1 cellular context compared by ENCODE assay signal in genomic region chr2:112764071-112765044, GRCh38.
TF ChIP-seq lines count a peak whose summit lies in the region.

CKAP2L (minus strand) TSS chr2:112764609; CDS start chr2:112764598, 11 bp downstream.

TF ChIP-seq in HepG2, 621 proteins besides CTCF, POLR2A, EP300 and RAD21 (continued from another document and continues in another):
- TF ChIP-seq THAP11 (CRISPR knock-in tag; IDR thresholded peaks at IDR 0.05) (peak; percentile 82), ZNF446 (CRISPR knock-in tag; IDR thresholded peaks at IDR 0.05) (no peak), BCL3 (CRISPR knock-in tag; IDR thresholded peaks at IDR 0.05) (0 out of 2 replicates have a peak, but pooled peaks have one; percentile 1), STAT6 (CRISPR knock-in tag; IDR thresholded peaks at IDR 0.05; ENCODE audit: borderline replicate concordance) (peak; percentile 68; the same call in 1 of the 2 replicates), ZBTB8A (CRISPR knock-in tag; IDR thresholded peaks at IDR 0.05; ENCODE audit: borderline replicate concordance, low read depth) (peak; percentile 96), PRDM4 (CRISPR knock-in tag; IDR thresholded peaks at IDR 0.05; ENCODE audit: borderline replicate concordance) (0 out of 2 replicates have a peak, but pooled peaks have one; percentile 47), ZIK1 (CRISPR knock-in tag; IDR thresholded peaks at IDR 0.05; ENCODE audit: borderline replicate concordance, low read depth) (0 out of 2 replicates have a peak, but pooled peaks have one; percentile 18), ZNF33A (CRISPR knock-in tag; IDR thresholded peaks at IDR 0.05; ENCODE audit: borderline replicate concordance) (no peak), ZNF260 (CRISPR knock-in tag; IDR thresholded peaks at IDR 0.05; ENCODE audit: borderline replicate concordance, low read depth) (no peak), KDM4B (CRISPR knock-in tag; IDR thresholded peaks at IDR 0.05) (no peak), PPARG (CRISPR knock-in tag; conservative IDR thresholded peaks at IDR 0.05) (peak; percentile 42; the same call in 1 of the 2 replicates), ZNF619 (CRISPR knock-in tag; IDR thresholded peaks at IDR 0.05) (peak; percentile 80), REXO4 (CRISPR knock-in tag; IDR thresholded peaks at IDR 0.05; ENCODE audit: borderline replicate concordance) (peak; percentile 97), RAD51 (IDR thresholded peaks at IDR 0.05; ENCODE audit: borderline replicate concordance) (no peak), ZNF414 (CRISPR knock-in tag; IDR thresholded peaks at IDR 0.05) (0 out of 2 replicates have a peak, but pooled peaks have one; percentile 69), ZEB1 (IDR thresholded peaks at IDR 0.05; ENCODE audit: insufficient replicate concordance, low read depth) (no peak), ZZZ3 (CRISPR knock-in tag; IDR thresholded peaks at IDR 0.05; ENCODE audit: borderline replicate concordance) (0 out of 2 replicates have a peak, but pooled peaks have one; percentile 44), USF2 (IDR thresholded peaks at IDR 0.05; ENCODE audit: low read depth, low read length) (no peak), USF2 (CRISPR knock-in tag; IDR thresholded peaks at IDR 0.05; ENCODE audit: borderline replicate concordance) (no peak; the same call in 1 of the 2 replicates), MXI1 (IDR thresholded peaks at IDR 0.05; ENCODE audit: borderline replicate concordance, low read depth, low read length) (peak; percentile 99), HDAC1 (CRISPR knock-in tag; IDR thresholded peaks at IDR 0.05) (peak; percentile 100), SMYD3 (CRISPR knock-in tag; IDR thresholded peaks at IDR 0.05) (peak; percentile 100), DPF2 (CRISPR knock-in tag; IDR thresholded peaks at IDR 0.05; ENCODE audit: borderline replicate concordance, low read depth) (no peak), BRF2 (CRISPR knock-in tag; IDR thresholded peaks at IDR 0.05) (peak; percentile 98), SNAPC4 (CRISPR knock-in tag; IDR thresholded peaks at IDR 0.05) (peak; percentile 69; the same call in 1 of the 2 replicates), ZNF749 (CRISPR knock-in tag; IDR thresholded peaks at IDR 0.05; ENCODE audit: borderline replicate concordance) (peak; percentile 99), ARNT2 (CRISPR knock-in tag; IDR thresholded peaks at IDR 0.05; ENCODE audit: low read depth) (peak; percentile 100), MED8 (CRISPR knock-in tag; IDR thresholded peaks at IDR 0.05; ENCODE audit: insufficient replicate concordance) (peak; percentile 29), AGO1 (IDR thresholded peaks at IDR 0.05; ENCODE audit: low read depth, low read length, poor library complexity, severe bottlenecking) (no peak), THAP9 (CRISPR knock-in tag; IDR thresholded peaks at IDR 0.05; ENCODE audit: borderline replicate concordance) (peak; percentile 74; the same call in 1 of the 2 replicates), ARHGAP35 (CRISPR knock-in tag; IDR thresholded peaks at IDR 0.05; ENCODE audit: borderline replicate concordance) (peak; percentile 96), ZNF556 (CRISPR knock-in tag; IDR thresholded peaks at IDR 0.05; ENCODE audit: borderline replicate concordance) (peak; percentile 61; the same call in 1 of the 2 replicates), ZSCAN9 (CRISPR knock-in tag; IDR thresholded peaks at IDR 0.05; ENCODE audit: borderline replicate concordance) (no peak; the same call in 1 of the 2 replicates), ZNF546 (CRISPR knock-in tag; conservative IDR thresholded peaks at IDR 0.05) (peak; percentile 85), ZNF552 (CRISPR knock-in tag; IDR thresholded peaks at IDR 0.05; ENCODE audit: borderline replicate concordance) (peak; percentile 13; the same call in 1 of the 2 replicates)
